In the genomic region with DNA sequence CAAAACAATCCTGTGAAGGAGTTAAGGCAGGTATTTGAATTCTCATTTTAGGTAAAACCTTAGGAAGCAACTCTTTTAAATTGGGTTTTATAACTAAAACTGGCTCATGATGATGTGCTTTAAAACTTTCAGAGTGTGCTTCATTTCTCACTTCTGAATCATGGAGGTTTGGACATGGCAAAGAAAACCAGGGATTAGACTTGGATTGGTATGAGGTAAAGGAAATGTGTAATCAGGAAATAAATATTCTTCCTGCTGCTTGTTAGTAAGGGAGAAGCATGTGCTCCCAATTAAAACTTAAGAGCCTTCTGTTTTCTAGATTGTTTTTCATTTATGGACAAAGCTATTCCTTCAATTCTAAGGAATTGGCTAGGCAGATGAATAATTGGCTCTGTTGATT, we compare ENCODE assay signal across 14 cellular contexts. TPM values are rescaled to one million over a fixed set of nuclear protein-coding genes. Genes with fewer than 3 reads are reported as not detected.
DNase-seq lines count a peak whose midpoint lies in the region; ATAC-seq and TF ChIP-seq lines count a peak whose summit lies in the region.
"Had no signal": no experiment of that assay in that cellular context is flagged by ENCODE, and none has a peak within 500 bp of the region (broad histone marks: within the 10 kb centered on the region; RNA-seq: fewer than 3 reads in every experiment).

No MANE protein-coding gene starts in this region.

- peak overlapping the region; percentile 54 for H3K4me2 ChIP-seq in smooth muscle cell

- no peak overlapping the region for H3K4me3 Mint-ChIP-seq in WTC11
- no peak overlapping the region for H3K4me3 Mint-ChIP-seq in activated CD4-positive, alpha-beta T cell treated with anti-CD3 and anti-CD28 coated beads for 36 hours

- H3K79me2 ChIP-seq in smooth muscle cell (ENCODE audit: low read depth): no peaks in the 10 kb centered on the region

- H3K9me3 Mint-ChIP-seq in WTC11: no peaks in the 10 kb centered on the region
- H3K9me3 Mint-ChIP-seq in activated CD4-positive, alpha-beta T cell treated with anti-CD3 and anti-CD28 coated beads for 36 hours (ENCODE audit: low read depth): no peaks in the 10 kb centered on the region

- no peaks in the 10 kb centered on the region for H3K36me3 ChIP-seq in smooth muscle cell (ENCODE audit: low read depth)
- no peaks in the 10 kb centered on the region for H3K36me3 ChIP-seq in SJCRH30
- H3K36me3 ChIP-seq in stomach: peaks cover 0 to 14% (median 10%) of the 10 kb centered on the region in 4 donors

- peaks cover 6% of the 10 kb centered on the region for H3K4me1 Mint-ChIP-seq in WTC11
- H3K4me1 Mint-ChIP-seq in activated CD4-positive, alpha-beta T cell treated with anti-CD3 and anti-CD28 coated beads for 36 hours: peaks cover 8% of the 10 kb centered on the region

- H3K4me1 ChIP-seq in smooth muscle cell (ENCODE audit: low read depth): peaks cover 10% of the 10 kb centered on the region
- H3K4me1 ChIP-seq in SJCRH30: no peaks in the 10 kb centered on the region
- peaks cover 0 to 8% (median 3%) of the 10 kb centered on the region in 4 donors for H3K4me1 ChIP-seq in stomach
- H3K4me1 ChIP-seq: lower lobe of right lung had no signal

- no peaks in the 10 kb centered on the region for H3K27me3 ChIP-seq in smooth muscle cell (ENCODE audit: low read depth)
- H3K27me3 ChIP-seq in SJCRH30: no peaks in the 10 kb centered on the region
- no peaks in the 10 kb centered on the region for H3K27me3 ChIP-seq in stomach

- H3K27me3 Mint-ChIP-seq in WTC11 (ENCODE audit: low read depth): no peaks in the 10 kb centered on the region
- H3K27me3 Mint-ChIP-seq in activated CD4-positive, alpha-beta T cell treated with anti-CD3 and anti-CD28 coated beads for 36 hours: no peaks in the 10 kb centered on the region

- H3K27ac ChIP-seq in smooth muscle cell (ENCODE audit: low read depth) (peak overlapping the region; percentile 74), SJCRH30 (no peak overlapping the region), stomach (peak overlapping the region in 1 of 5 donors; percentile 1)
- H3K27ac ChIP-seq: lower lobe of right lung had no signal

- TF ChIP-seq POLR2A in stomach (IDR thresholded peaks at IDR 0.05): no peak

- TF ChIP-seq EP300 in stomach (IDR thresholded peaks at IDR 0.05): no peak

- H3K9ac ChIP-seq in smooth muscle cell (ENCODE audit: low read depth): peak overlapping the region; percentile 22

- H3K4me3 ChIP-seq in smooth muscle cell: no peak overlapping the region
- H3K4me3 ChIP-seq in SJCRH30: no peak overlapping the region
- H3K4me3 ChIP-seq in stomach: no peak overlapping the region
- H3K4me3 ChIP-seq: lower lobe of right lung had no signal

- intact Hi-C loops in activated CD4-positive, alpha-beta T cell treated with anti-CD3 and anti-CD28 coated beads for 36 hours (cut with DNase I, micrococcal nuclease): no loop called here
- intact Hi-C loops in stomach (cut with DNase I; ENCODE audit: low total_unique reads): no loop called here

- H3K27ac Mint-ChIP-seq in WTC11: peak overlapping the region; percentile 78; the same call in 1 of the 2 replicates
- no peak overlapping the region for H3K27ac Mint-ChIP-seq in activated CD4-positive, alpha-beta T cell treated with anti-CD3 and anti-CD28 coated beads for 36 hours

- POLR2A ChIA-PET in WTC11 (lab: Charles Lee): no interaction called here
- POLR2A ChIA-PET in activated CD4-positive, alpha-beta T cell treated with anti-CD3 and anti-CD28 coated beads for 36 hours (lab: Charles Lee): interaction anchor here (1.4 kb wide), 1 partner anchor 9 kb away, joined by 3 read pairs; no protein-coding TSS in a partner anchor

- H3K9me3 ChIP-seq in smooth muscle cell (replicated peaks; ENCODE audit: low read depth): no peaks in the 10 kb centered on the region
- no peaks in the 10 kb centered on the region for H3K9me3 ChIP-seq in SJCRH30 (replicated peaks)
- no peaks in the 10 kb centered on the region for H3K9me3 ChIP-seq in stomach
- H3K9me3 ChIP-seq: lower lobe of right lung had no signal

- CTCF ChIA-PET in WTC11 (lab: Charles Lee): interaction anchor here (1.0 to 2.0 kb wide), 4 partner anchors 42 to 144 kb away, joined by 3 to 5 read pairs (median 4); no protein-coding TSS in a partner anchor
- CTCF ChIA-PET in activated CD4-positive, alpha-beta T cell treated with anti-CD3 and anti-CD28 coated beads for 36 hours (lab: Charles Lee): interaction anchor here (0.8 kb wide), 1 partner anchor 35 kb away, joined by 3 read pairs; no protein-coding TSS in a partner anchor

- H3F3A ChIP-seq in smooth muscle cell (ENCODE audit: low read depth): no peaks in the 10 kb centered on the region

- no peaks in the 10 kb centered on the region for H3K36me3 Mint-ChIP-seq in WTC11
- peaks cover 12% of the 10 kb centered on the region for H3K36me3 Mint-ChIP-seq in activated CD4-positive, alpha-beta T cell treated with anti-CD3 and anti-CD28 coated beads for 36 hours (ENCODE audit: low read depth)

- TF ChIP-seq CTCF in WTC11 (IDR thresholded peaks at IDR 0.05): no peak
- TF ChIP-seq CTCF in smooth muscle cell (IDR thresholded peaks at IDR 0.05; ENCODE audit: borderline replicate concordance, insufficient read depth, poor library complexity, severe bottlenecking): no peak
- TF ChIP-seq CTCF in stomach (IDR thresholded peaks at IDR 0.05): no peak

- peak; percentile 57 for DNase-seq in GM04504 (ENCODE audit: low read depth)
- DNase-seq in WTC11 (ENCODE audit: low spot score): no peak
- DNase-seq in fibroblast of peridontal ligament (ENCODE audit: extremely low read depth): peak; percentile 82
- DNase-seq in smooth muscle cell (lab: John Stamatoyannopoulos, UW; ENCODE audit: unreplicated experiment): no peak
- DNase-seq in activated CD4-positive, alpha-beta T cell treated with anti-CD3 and anti-CD28 coated beads for 36 hours: no peak
- no peak for DNase-seq in COLO829 (ENCODE audit: low spot score)
- no peak for DNase-seq in SJCRH30
- no peak for DNase-seq in stomach
- DNase-seq: activated naive CD4-positive, alpha-beta T cell; central memory CD4-positive, alpha-beta T cell; lower lobe of right lung; NK-92 treated with Interleukin-12 subunit alpha and Interleukin-12 subunit beta, amount 100 ng/mL, for 24 hours; SIG-M5; stimulated activated naive CD8-positive, alpha-beta T cell treated with anti-CD3 and anti-CD28 coated beads, Interleukin-15, Interleukin-2, amounts not matched to agents 100 U/mL and 50 U/mL, for 24 hours had no signal

- H4K20me1 ChIP-seq in smooth muscle cell (ENCODE audit: low read depth): no peaks in the 10 kb centered on the region

- no peak overlapping the region for H2AFZ ChIP-seq in smooth muscle cell (ENCODE audit: low read depth)

- ATAC-seq in WTC11: no peak
- no peak for ATAC-seq in activated CD4-positive, alpha-beta T cell treated with anti-CD3 and anti-CD28 coated beads for 36 hours
- ATAC-seq: lower lobe of right lung; stimulated activated naive CD8-positive, alpha-beta T cell treated with anti-CD3 and anti-CD28 coated beads, Interleukin-15, Interleukin-2, amounts not matched to agents 100 U/mL and 50 U/mL, for 24 hours had no signal

TF ChIP-seq in WTC11, 78 proteins besides CTCF, POLR2A, EP300 and RAD21 (continues in another document):
- no peak for TF ChIP-seq NFATC4 (CRISPR knock-in tag; IDR thresholded peaks at IDR 0.05)
- TF ChIP-seq, protein P1, sequence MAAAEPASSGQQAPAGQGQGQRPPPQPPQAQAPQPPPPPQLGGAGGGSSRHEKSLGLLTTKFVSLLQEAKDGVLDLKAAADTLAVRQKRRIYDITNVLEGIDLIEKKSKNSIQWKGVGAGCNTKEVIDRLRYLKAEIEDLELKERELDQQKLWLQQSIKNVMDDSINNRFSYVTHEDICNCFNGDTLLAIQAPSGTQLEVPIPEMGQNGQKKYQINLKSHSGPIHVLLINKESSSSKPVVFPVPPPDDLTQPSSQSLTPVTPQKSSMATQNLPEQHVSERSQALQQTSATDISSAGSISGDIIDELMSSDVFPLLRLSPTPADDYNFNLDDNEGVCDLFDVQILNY (CRISPR knock-in tag; IDR thresholded peaks at IDR 0.05): no peak
- TF ChIP-seq TCF7 (CRISPR knock-in tag; IDR thresholded peaks at IDR 0.05; ENCODE audit: low read depth): no peak
- TF ChIP-seq, protein P2, sequence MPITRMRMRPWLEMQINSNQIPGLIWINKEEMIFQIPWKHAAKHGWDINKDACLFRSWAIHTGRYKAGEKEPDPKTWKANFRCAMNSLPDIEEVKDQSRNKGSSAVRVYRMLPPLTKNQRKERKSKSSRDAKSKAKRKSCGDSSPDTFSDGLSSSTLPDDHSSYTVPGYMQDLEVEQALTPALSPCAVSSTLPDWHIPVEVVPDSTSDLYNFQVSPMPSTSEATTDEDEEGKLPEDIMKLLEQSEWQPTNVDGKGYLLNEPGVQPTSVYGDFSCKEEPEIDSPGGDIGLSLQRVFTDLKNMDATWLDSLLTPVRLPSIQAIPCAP (CRISPR knock-in tag; IDR thresholded peaks at IDR 0.05): no peak
- TF ChIP-seq, protein P3, sequence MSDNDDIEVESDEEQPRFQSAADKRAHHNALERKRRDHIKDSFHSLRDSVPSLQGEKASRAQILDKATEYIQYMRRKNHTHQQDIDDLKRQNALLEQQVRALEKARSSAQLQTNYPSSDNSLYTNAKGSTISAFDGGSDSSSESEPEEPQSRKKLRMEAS (CRISPR knock-in tag; IDR thresholded peaks at IDR 0.05): no peak
- TF ChIP-seq, protein P4, sequence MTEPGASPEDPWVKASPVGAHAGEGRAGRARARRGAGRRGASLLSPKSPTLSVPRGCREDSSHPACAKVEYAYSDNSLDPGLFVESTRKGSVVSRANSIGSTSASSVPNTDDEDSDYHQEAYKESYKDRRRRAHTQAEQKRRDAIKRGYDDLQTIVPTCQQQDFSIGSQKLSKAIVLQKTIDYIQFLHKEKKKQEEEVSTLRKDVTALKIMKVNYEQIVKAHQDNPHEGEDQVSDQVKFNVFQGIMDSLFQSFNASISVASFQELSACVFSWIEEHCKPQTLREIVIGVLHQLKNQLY (CRISPR knock-in tag; IDR thresholded peaks at IDR 0.05): no peak
- no peak for TF ChIP-seq ESRRA (CRISPR knock-in tag; IDR thresholded peaks at IDR 0.05; ENCODE audit: borderline replicate concordance)
- no peak for TF ChIP-seq IRF2 (CRISPR knock-in tag; IDR thresholded peaks at IDR 0.05; ENCODE audit: borderline replicate concordance, low read depth)
- TF ChIP-seq, protein P5, sequence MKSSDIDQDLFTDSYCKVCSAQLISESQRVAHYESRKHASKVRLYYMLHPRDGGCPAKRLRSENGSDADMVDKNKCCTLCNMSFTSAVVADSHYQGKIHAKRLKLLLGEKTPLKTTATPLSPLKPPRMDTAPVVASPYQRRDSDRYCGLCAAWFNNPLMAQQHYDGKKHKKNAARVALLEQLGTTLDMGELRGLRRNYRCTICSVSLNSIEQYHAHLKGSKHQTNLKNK (CRISPR knock-in tag; IDR thresholded peaks at IDR 0.05): no peak
- TF ChIP-seq GTF2I (CRISPR knock-in tag; conservative IDR thresholded peaks at IDR 0.05): no peak

RNA-seq across cellular contexts. Expression of a gene that starts 57.4 kb away (rescaled TPM):
- 7.8 to 9.6 TPM (median 8.4 TPM) in 3 replicates for total RNA-seq in WTC11 (2021)
- total RNA-seq in smooth muscle cell: 15.4 and 20.1 TPM in 2 replicates
- 9.2 and 9.3 TPM in 2 replicates for polyA plus RNA-seq in smooth muscle cell
- 10 to 100 TPM; 12.5 to 14.0 TPM for total RNA-seq in activated CD4-positive, alpha-beta T cell treated with anti-CD3 and anti-CD28 coated beads for 36 hours
- 15.3 TPM in 2 replicates for total RNA-seq in SJCRH30 (2014; rRNA removed; shearing (Covaris generic))
- total RNA-seq in stomach: 10 to 100 TPM in 3 of 5 donors, 1 to 10 TPM in 2; 4.7 to 30.1 (median 10.4) TPM
- 1 to 10 TPM; 3.4 to 7.0 (median 6.9) TPM for polyA plus RNA-seq in stomach

Comparison
In these comparisons a context has a peak if more than half of its experiments do, and no peak if none do; other contexts are left out.
1. DNase-seq: peak in GM04504 (single experiment) and fibroblast of peridontal ligament (single experiment); none in WTC11 (single experiment), smooth muscle cell (single experiment), activated CD4-positive, alpha-beta T cell treated with anti-CD3 and anti-CD28 coated beads for 36 hours (single experiment), COLO829 (single experiment), SJCRH30 (0 of 2) and stomach (single experiment).